ENCODE assay signal across 1 cellular context in genomic region chr2:232490221-232491138, GRCh38.
TF ChIP-seq lines count a peak whose summit lies in the region.

No MANE protein-coding gene starts in this region.

TF ChIP-seq in H1, 55 proteins besides CTCF, POLR2A, EP300 and RAD21:
- TF ChIP-seq SP2 (IDR thresholded peaks at IDR 0.05; ENCODE audit: low read length) (no peak), RFX5 (IDR thresholded peaks at IDR 0.05; ENCODE audit: borderline replicate concordance, low read depth, low read length) (no peak), TBP (IDR thresholded peaks at IDR 0.05; ENCODE audit: low read depth, low read length) (no peak), TCF12 (IDR thresholded peaks at IDR 0.05; ENCODE audit: low read depth, low read length) (no peak), SUZ12 (IDR thresholded peaks at IDR 0.05; ENCODE audit: low read length) (no peak), BACH1 (IDR thresholded peaks at IDR 0.05; ENCODE audit: low read length) (no peak), MAFK (IDR thresholded peaks at IDR 0.05; ENCODE audit: low read depth, low read length) (no peak), EZH2 (IDR thresholded peaks at IDR 0.05; ENCODE audit: low read depth, low read length, severe bottlenecking) (no peak), EGR1 (IDR thresholded peaks at IDR 0.05; ENCODE audit: borderline replicate concordance, low read depth, low read length) (no peak), GTF2F1 (IDR thresholded peaks at IDR 0.05; ENCODE audit: borderline replicate concordance, low read depth, low read length) (no peak), GABPA (IDR thresholded peaks at IDR 0.05; ENCODE audit: borderline replicate concordance, insufficient read depth, low read length) (no peak), KDM5A (IDR thresholded peaks at IDR 0.05; ENCODE audit: low read length) (no peak), HDAC2 (IDR thresholded peaks at IDR 0.05; ENCODE audit: borderline replicate concordance in 1 of 2, low read depth in 2 of 2, low read length in 2 of 2) (no peak), SP4 (IDR thresholded peaks at IDR 0.05; ENCODE audit: low read length) (no peak), ZNF274 (IDR thresholded peaks at IDR 0.05; ENCODE audit: borderline replicate concordance, extremely low read depth, low read length) (no peak), KDM1A (IDR thresholded peaks at IDR 0.05; ENCODE audit: borderline replicate concordance, low read length) (no peak), JUN (IDR thresholded peaks at IDR 0.05; ENCODE audit: low read depth, low read length) (no peak), KDM4A (IDR thresholded peaks at IDR 0.05; ENCODE audit: low read depth, low read length, severe bottlenecking) (no peak), NRF1 (IDR thresholded peaks at IDR 0.05; ENCODE audit: low read depth, low read length) (no peak)
